In genomic region chr7:43768894-43769272, GRCh38 we compare ENCODE assay signal across 1 cellular context.
TF ChIP-seq lines count a peak whose summit lies in the region.

No MANE protein-coding gene starts in this region.

TF ChIP-seq in GM23338, 12 proteins besides CTCF, POLR2A, EP300 and RAD21 (continued from another document):
- TF ChIP-seq ZNF462 (CRISPR knock-in tag; IDR thresholded peaks at IDR 0.05) (no peak), ETS1 (IDR thresholded peaks at IDR 0.05) (no peak), CREB1 (CRISPR knock-in tag; IDR thresholded peaks at IDR 0.05; ENCODE audit: low read depth) (no peak), EZH2 (IDR thresholded peaks at IDR 0.05; ENCODE audit: low read depth, unreplicated experiment) (no peak), JUNB (IDR thresholded peaks at IDR 0.05; ENCODE audit: unreplicated experiment) (no peak), STAT1 (IDR thresholded peaks at IDR 0.05; ENCODE audit: unreplicated experiment) (no peak), EZH2phosphoT487 (IDR thresholded peaks at IDR 0.05; ENCODE audit: unreplicated experiment) (no peak)
